8 cellular contexts compared by ENCODE assay signal in genomic region chr17:28950752-28951427, GRCh38. TPM values are rescaled to one million over a fixed set of nuclear protein-coding genes. Genes with fewer than 3 reads are reported as not detected.
A peak's percentile ranks its signal among the peaks of the same experiment; 100 is the strongest.
DNase-seq lines count a peak whose midpoint lies in the region; ATAC-seq, FAIRE-seq and TF ChIP-seq lines count a peak whose summit lies in the region.

No MANE protein-coding gene starts in this region.

- no peak for TF ChIP-seq POLR2A in endothelial cell of umbilical vein (IDR thresholded peaks at IDR 0.05; ENCODE audit: low read depth, low read length)

- H3K4me3 ChIP-seq in endothelial cell of umbilical vein (replicated peaks in 1 of 3; ENCODE audit: insufficient read depth in 1 of 3, low read depth in 1 of 3, low read length in 3 of 3) (peak overlapping the region; percentile 74 to 95 (median 80)), osteoblast (ENCODE audit: insufficient read depth, low read length) (peak overlapping the region; percentile 85)

- H3K27me3 ChIP-seq in endothelial cell of umbilical vein (ENCODE audit: control insufficient read depth in 2 of 2, insufficient read depth in 2 of 2, low read length in 2 of 2) (no peaks in the 10 kb centered on the region), osteoblast (ENCODE audit: insufficient read depth, low read length) (no peaks in the 10 kb centered on the region)

- DNase-seq in NCI-H69 (lab: John Stamatoyannopoulos, UW): peak; percentile 77
- DNase-seq in endothelial cell of umbilical vein (ENCODE audit: low read depth, low spot score): no peak
- no peak for DNase-seq in osteoblast (ENCODE audit: insufficient read length, low spot score, missing footprints)
- no peak for DNase-seq in stimulated activated CD4-positive, alpha-beta T cell treated with anti-CD3 and anti-CD28 coated beads, Interleukin-15, amount 100 ng/mL, for 24 hours
- DNase-seq in NK-92 (lab: John Stamatoyannopoulos, UW; ENCODE audit: unreplicated experiment): no peak
- no peak for DNase-seq in NCI-H2029 (lab: John Stamatoyannopoulos, UW)

- H3K27ac ChIP-seq in endothelial cell of umbilical vein (ENCODE audit: insufficient read depth, low read depth, low read length) (peak overlapping the region; percentile 82), osteoblast (ENCODE audit: low read depth, low read length) (peak overlapping the region; percentile 88)

- H3K9me3 ChIP-seq in endothelial cell of umbilical vein (replicated peaks; ENCODE audit: control insufficient read depth, insufficient read depth, low read length): no peaks in the 10 kb centered on the region
- H3K9me3 ChIP-seq in osteoblast (ENCODE audit: low read depth, low read length): no peaks in the 10 kb centered on the region

- CTCF ChIA-PET in endothelial cell of umbilical vein (lab: Charles Lee): interaction anchor here (0.8 to 7.8 kb wide), 11 partner anchors 23 to 230 kb away, joined by 3 to 249 read pairs (median 5); partner anchors contain the start of genes MYO18A, NEK8 and TLCD1

- H3K9ac ChIP-seq in endothelial cell of umbilical vein (replicated peaks; ENCODE audit: extremely low read depth, insufficient read depth, low read length): peak overlapping the region; percentile 85

- FAIRE-seq in endothelial cell of umbilical vein (lab: Jason Lieb, UNC): no peak

- TF ChIP-seq CTCF in endothelial cell of umbilical vein (IDR thresholded peaks at IDR 0.05; ENCODE audit: extremely low read depth in 1 of 2, insufficient read depth in 1 of 2, low read depth in 1 of 2, low read length in 2 of 2) (no peak), osteoblast (IDR thresholded peaks at IDR 0.05; ENCODE audit: extremely low read depth, low read depth, low read length) (no peak)

- H3K4me2 ChIP-seq in endothelial cell of umbilical vein (ENCODE audit: insufficient read depth, low read length) (peak overlapping the region; percentile 73), osteoblast (ENCODE audit: insufficient read depth, low read length) (peak overlapping the region; percentile 94)

- H3K79me2 ChIP-seq in endothelial cell of umbilical vein (ENCODE audit: control insufficient read depth, insufficient read depth, low read length) (peaks cover 34% of the 10 kb centered on the region), osteoblast (ENCODE audit: insufficient read depth, low read length) (peaks cover 48% of the 10 kb centered on the region)

- H3K9me1 ChIP-seq in endothelial cell of umbilical vein (replicated peaks; ENCODE audit: control insufficient read depth, extremely low read depth, insufficient read depth, low read length): no peaks in the 10 kb centered on the region

- dilution Hi-C loops in endothelial cell of umbilical vein (cut with MboI; ENCODE audit: extremely low pct_ligation_motif_present, low sequenced_read_pairs): no loop called here

- H3K36me3 ChIP-seq in endothelial cell of umbilical vein (ENCODE audit: control insufficient read depth in 2 of 2, extremely low read depth in 1 of 2, insufficient read depth in 2 of 2, low read length in 2 of 2): no peaks in the 10 kb centered on the region
- H3K36me3 ChIP-seq in osteoblast (ENCODE audit: insufficient read depth, low read length): no peaks in the 10 kb centered on the region

- H2AFZ ChIP-seq in endothelial cell of umbilical vein (ENCODE audit: low read depth, low read length): no peak overlapping the region
- H2AFZ ChIP-seq in osteoblast (ENCODE audit: low read length): peak overlapping the region; percentile 48

- POLR2A ChIA-PET in endothelial cell of umbilical vein (lab: Charles Lee): interaction anchor here (0.6 to 1.4 kb wide), 4 partner anchors 11 to 231 kb away, joined by 3 to 5 read pairs (median 4); partner anchors contain the start of gene RPL23A

- BruUV-seq in endothelial cell of umbilical vein (replicated peaks; lab: Mats Ljungman, UMichigan): no TSS peak

- intact Hi-C loops in endothelial cell of umbilical vein (cut with micrococcal nuclease): loop anchor here (2.0 kb wide), 1 partner anchor 142 kb away; no protein-coding TSS in a partner anchor

- H3K4me1 ChIP-seq in endothelial cell of umbilical vein (ENCODE audit: control insufficient read depth, extremely low read depth, insufficient read depth, low read length) (peaks cover 25% of the 10 kb centered on the region), osteoblast (ENCODE audit: insufficient read depth, low read length) (peaks cover 31% of the 10 kb centered on the region)

- ATAC-seq in GM18502 (IDR thresholded peaks at IDR 0.05; ENCODE audit: poor library complexity, unreplicated experiment): peak; percentile 3
- ATAC-seq in HG03565 (IDR thresholded peaks at IDR 0.05; ENCODE audit: unreplicated experiment): no peak

- H4K20me1 ChIP-seq in endothelial cell of umbilical vein (replicated peaks; ENCODE audit: control insufficient read depth, extremely low read depth, insufficient read depth, low read length) (no peaks in the 10 kb centered on the region), osteoblast (ENCODE audit: insufficient read depth, low read length) (peaks cover 5% of the 10 kb centered on the region)

TF ChIP-seq in endothelial cell of umbilical vein, 7 proteins besides CTCF, POLR2A, EP300 and RAD21:
- TF ChIP-seq GATA2 (IDR thresholded peaks at IDR 0.05; ENCODE audit: insufficient read depth, insufficient read length, low read depth, low read length) (no peak), EZH2 (IDR thresholded peaks at IDR 0.05; ENCODE audit: borderline replicate concordance, low read depth, low read length, severe bottlenecking) (no peak), POLR2AphosphoS5 (IDR thresholded peaks at IDR 0.05; ENCODE audit: insufficient read depth, low read depth, low read length) (no peak), MYC (IDR thresholded peaks at IDR 0.05; ENCODE audit: low read depth, low read length) (no peak), FOS (IDR thresholded peaks at IDR 0.05; ENCODE audit: borderline replicate concordance, insufficient read depth, low read length) (no peak), JUN (IDR thresholded peaks at IDR 0.05; ENCODE audit: borderline replicate concordance, insufficient read depth, insufficient read length, low read depth) (no peak), MAX (IDR thresholded peaks at IDR 0.05; ENCODE audit: insufficient read depth, insufficient read length) (no peak)

RNA-seq across cellular contexts. Expression of gene PHF12, which starts 0.4 kb away (rescaled TPM):
- total RNA-seq in endothelial cell of umbilical vein: 36.4 and 44.2 TPM in 2 replicates
- polyA plus RNA-seq in endothelial cell of umbilical vein: 24.3 and 26.6 TPM in 2 replicates
- polyA plus RNA-seq in endothelial cell of umbilical vein (2011; cell fraction: cytosol; rRNA removed): 19.5 and 23.3 TPM in 2 replicates
- 50.6 and 57.4 TPM in 2 replicates for polyA plus RNA-seq in endothelial cell of umbilical vein (2011; cell fraction: nucleus; rRNA removed)
- polyA plus RNA-seq in endothelial cell of umbilical vein (2012): 25.2 and 26.2 TPM in 2 replicates
- polyA minus RNA-seq in endothelial cell of umbilical vein: 31.8 and 35.6 TPM in 2 replicates
- 16.9 TPM for polyA minus RNA-seq in endothelial cell of umbilical vein (2011; cell fraction: cytosol; rRNA and poly(A)+ RNA removed)
- polyA minus RNA-seq in endothelial cell of umbilical vein (2011; cell fraction: nucleus; rRNA and poly(A)+ RNA removed): 31.7 and 34.7 TPM in 2 replicates
- total RNA-seq in osteoblast: 20.3 and 26.8 TPM in 2 replicates

RNA-seq across cellular contexts. Expression of gene DHRS13, which starts 48.0 kb away (rescaled TPM):
- total RNA-seq in endothelial cell of umbilical vein (5.6 and 7.2 TPM in 2 replicates), osteoblast (4.7 and 6.2 TPM in 2 replicates)
- 8.2 and 9.3 TPM in 2 replicates for polyA plus RNA-seq in endothelial cell of umbilical vein
- polyA plus RNA-seq in endothelial cell of umbilical vein (2011; cell fraction: cytosol; rRNA removed): 7.1 and 7.3 TPM in 2 replicates
- polyA plus RNA-seq in endothelial cell of umbilical vein (2011; cell fraction: nucleus; rRNA removed): 5.3 and 6.0 TPM in 2 replicates
- 1.5 and 1.8 TPM in 2 replicates for polyA plus RNA-seq in endothelial cell of umbilical vein (2012)
- polyA minus RNA-seq in endothelial cell of umbilical vein: 2.4 and 3.6 TPM in 2 replicates
- 10.3 TPM for polyA minus RNA-seq in endothelial cell of umbilical vein (2011; cell fraction: cytosol; rRNA and poly(A)+ RNA removed)
- 2.5 TPM in 2 replicates for polyA minus RNA-seq in endothelial cell of umbilical vein (2011; cell fraction: nucleus; rRNA and poly(A)+ RNA removed)

RNA-seq across cellular contexts. Expression of gene FLOT2, which starts 53.4 kb away (rescaled TPM):
- total RNA-seq in endothelial cell of umbilical vein: 131 and 169 TPM in 2 replicates
- polyA plus RNA-seq in endothelial cell of umbilical vein: 180 and 184 TPM in 2 replicates
- 105 TPM in 2 replicates for polyA plus RNA-seq in endothelial cell of umbilical vein (2011; cell fraction: cytosol; rRNA removed)
- 77.0 and 84.7 TPM in 2 replicates for polyA plus RNA-seq in endothelial cell of umbilical vein (2011; cell fraction: nucleus; rRNA removed)
- 76.8 and 86.5 TPM in 2 replicates for polyA plus RNA-seq in endothelial cell of umbilical vein (2012)
- 187 and 214 TPM in 2 replicates for polyA minus RNA-seq in endothelial cell of umbilical vein
- 70.7 TPM for polyA minus RNA-seq in endothelial cell of umbilical vein (2011; cell fraction: cytosol; rRNA and poly(A)+ RNA removed)
- 24.4 and 26.2 TPM in 2 replicates for polyA minus RNA-seq in endothelial cell of umbilical vein (2011; cell fraction: nucleus; rRNA and poly(A)+ RNA removed)
- total RNA-seq in osteoblast: 32.1 and 35.1 TPM in 2 replicates

RNA-seq across cellular contexts. Expression of gene SEZ6, which starts 54.9 kb away (rescaled TPM):
- total RNA-seq in endothelial cell of umbilical vein (not detected in 2 replicates), osteoblast (not detected in 2 replicates)
- polyA plus RNA-seq in endothelial cell of umbilical vein: not detected in 2 replicates
- not detected in 2 replicates for polyA plus RNA-seq in endothelial cell of umbilical vein (2011; cell fraction: cytosol; rRNA removed)
- polyA plus RNA-seq in endothelial cell of umbilical vein (2011; cell fraction: nucleus; rRNA removed): not detected in 2 replicates
- polyA plus RNA-seq in endothelial cell of umbilical vein (2012): not detected in 2 replicates
- not detected in 2 replicates for polyA minus RNA-seq in endothelial cell of umbilical vein
- polyA minus RNA-seq in endothelial cell of umbilical vein (2011; cell fraction: cytosol; rRNA and poly(A)+ RNA removed): not detected
- polyA minus RNA-seq in endothelial cell of umbilical vein (2011; cell fraction: nucleus; rRNA and poly(A)+ RNA removed): not detected in 2 replicates
